In genomic region chrX:150503898-150504219, GRCh38 we compare ENCODE assay signal across 18 cellular contexts.
DNase-seq lines count a peak whose midpoint lies in the region; ATAC-seq, FAIRE-seq and TF ChIP-seq lines count a peak whose summit lies in the region.
"Had no signal": no experiment of that assay in that cellular context is flagged by ENCODE, and none has a peak within 500 bp of the region (broad histone marks: within the 10 kb centered on the region; RNA-seq: fewer than 3 reads in every experiment).

No MANE protein-coding gene starts in this region.

- no peak for TF ChIP-seq RAD21 in IMR-90 (IDR thresholded peaks at IDR 0.05; ENCODE audit: low read length)

- dilution Hi-C loops in IMR-90 (cut with HindIII; ENCODE audit: low sequenced_read_pairs, unreplicated experiment): no loop called here

- H3K27ac ChIP-seq in IMR-90 (ENCODE audit: insufficient read depth, low read length) (no peak overlapping the region), dorsolateral prefrontal cortex (peak overlapping the region in 43 of 59 donors; percentile 1 to 75 (median 61)), pancreas (peak overlapping the region in 3 of 4 donors; percentile 28 to 58 (median 48))
- H3K27ac ChIP-seq: cardiac muscle cell, parathyroid adenoma had no signal

- H4K91ac ChIP-seq in IMR-90 (ENCODE audit: insufficient read depth, low read depth, low read length): no peak overlapping the region

- no peak overlapping the region for H4K8ac ChIP-seq in IMR-90 (ENCODE audit: low read depth in 2 of 2, low read length in 2 of 2)

- H4K20me1 ChIP-seq in IMR-90 (ENCODE audit: insufficient read depth, low read length): no peaks in the 10 kb centered on the region; the same call in 1 of the 2 replicates

- no peak overlapping the region for H2BK5ac ChIP-seq in IMR-90 (ENCODE audit: low read depth, low read length, poor library complexity, severe bottlenecking)

- H3K9ac ChIP-seq in IMR-90 (ENCODE audit: low read depth, low read length): no peak overlapping the region
- H3K9ac ChIP-seq: parathyroid adenoma had no signal

- POLR2A ChIA-PET in IMR-90 (lab: Charles Lee; ENCODE audit: unreplicated experiment): no interaction called here

- H3K79me1 ChIP-seq in IMR-90 (ENCODE audit: low read depth in 1 of 2, low read length in 2 of 2): peaks cover 0 to 4% of the 10 kb centered on the region in 2 experiments; a peak in 2 of 4 replicates

- no peak overlapping the region for H3K18ac ChIP-seq in IMR-90 (ENCODE audit: low read depth, low read length)

- H3K23ac ChIP-seq in IMR-90 (ENCODE audit: low read depth, low read length): no peak overlapping the region

- 0 out of 2 replicates have a peak, but pooled peaks cover 3% of the 10 kb centered on the region for H3K9me1 ChIP-seq in IMR-90 (ENCODE audit: insufficient read depth, low read length)

- no CpG with 5 or more reads among the region's 5 CpGs for WGBS in IMR-90 (ENCODE audit: extremely low coverage in 2 of 2, insufficient read length in 1 of 2), 2 experiments
- 38 to 42% methylated on average over 5 of the region's 5 CpGs for WGBS in pancreas, 2 donors

- BruUV-seq in IMR-90 (replicated peaks; lab: Mats Ljungman, UMichigan): no TSS peak

- H3K27me3 ChIP-seq in IMR-90 (ENCODE audit: control insufficient read depth, insufficient read depth, low read length): no peaks in the 10 kb centered on the region; the same call in 1 of the 2 replicates
- peaks cover 0 to 86% (median 17%) of the 10 kb centered on the region in 45 donors for H3K27me3 ChIP-seq in dorsolateral prefrontal cortex
- no peaks in the 10 kb centered on the region for H3K27me3 ChIP-seq in pancreas
- H3K27me3 ChIP-seq: cardiac muscle cell had no signal

- no peak overlapping the region for H2BK120ac ChIP-seq in IMR-90 (ENCODE audit: low read depth, low read length)

- intact Hi-C loops in IMR-90 (cut with micrococcal nuclease) (no loop called here), dorsolateral prefrontal cortex (cut with DNase I) (loop anchor here in 1 of 2 donors (5.0 to 10.0 kb wide), 2 partner anchors 209 to 542 kb away; no protein-coding TSS in a partner anchor), pancreas (cut with DNase I) (no loop called here)

- no peaks in the 10 kb centered on the region for H3K9me3 ChIP-seq in IMR-90 (ENCODE audit: control insufficient read depth, insufficient read depth, low read length)
- H3K9me3 ChIP-seq in pancreas: no peaks in the 10 kb centered on the region

- DNase-seq in EL: peak; percentile 16
- DNase-seq in IMR-90: no peak
- no peak for DNase-seq in dorsolateral prefrontal cortex
- DNase-seq in pancreas: peak in 5 of 6 donors; percentile 49 to 72 (median 61)
- DNase-seq in NCI-H1436 (lab: John Stamatoyannopoulos, UW): no peak
- DNase-seq: activated CD8-positive, alpha-beta memory T cell treated with anti-CD3 and anti-CD28 coated beads, Interleukin-2, amount 50 U/mL, for 4 hours; activated naive CD4-positive, alpha-beta T cell treated with Interleukin-2 at 50 U/mL for 16 hours; CD4-positive, CD25-positive, alpha-beta regulatory T cell; GF-D8; NCI-H1930; Right ventricle myocardium superior; stimulated activated naive CD4-positive, alpha-beta T cell treated with Interleukin-2 at 50 U/mL for 16 hours had no signal

- H2AK5ac ChIP-seq in IMR-90 (ENCODE audit: low read depth, low read length): no peak overlapping the region

- no peak overlapping the region for H3K56ac ChIP-seq in IMR-90 (ENCODE audit: extremely low read depth, insufficient read depth, low read length)

- H2BK20ac ChIP-seq in IMR-90 (ENCODE audit: low read depth, low read length): no peak overlapping the region

- ATAC-seq in IMR-90 (ENCODE audit: low read depth) (no peak), pancreas (peak; percentile 34 to 63 (median 52)), GM19463 (IDR thresholded peaks at IDR 0.05; ENCODE audit: unreplicated experiment) (no peak), HG03469 (IDR thresholded peaks at IDR 0.05; ENCODE audit: unreplicated experiment) (no peak)

- H3K4me1 ChIP-seq in IMR-90 (ENCODE audit: control insufficient read depth, insufficient read depth, low read length) (peaks cover 6% of the 10 kb centered on the region), pancreas (peaks cover 6 to 9% (median 9%) of the 10 kb centered on the region in 3 donors)
- H3K4me1 ChIP-seq: parathyroid adenoma had no signal

- H3K14ac ChIP-seq in IMR-90 (replicated peaks; ENCODE audit: low read depth, low read length): no peak overlapping the region

- H4K5ac ChIP-seq in IMR-90 (ENCODE audit: low read depth, low read length): no peak overlapping the region

- TF ChIP-seq CTCF in IMR-90 (conservative IDR thresholded peaks at IDR 0.05; ENCODE audit: low read depth, low read length) (no peak), dorsolateral prefrontal cortex (IDR thresholded peaks at IDR 0.05 in 54 of 56, conservative IDR thresholded peaks at IDR 0.05 in 2 of 56; ENCODE audit: low read depth in 1 of 56, partially characterized antibody in 56 of 56) (no peak), pancreas (IDR thresholded peaks at IDR 0.05) (peak in 2 of 4 donors; percentile 10 to 18)

- CTCF ChIA-PET in IMR-90 (lab: Yijun Ruan, JAX): no interaction called here

- H2AFZ ChIP-seq in IMR-90 (replicated peaks; ENCODE audit: low read length, poor library complexity): peak overlapping the region; percentile 27
- H2AFZ ChIP-seq: parathyroid adenoma had no signal

- no peak overlapping the region for H2AK9ac ChIP-seq in IMR-90 (replicated peaks; ENCODE audit: low read depth, low read length, poor library complexity)

- no peak overlapping the region for H3K4ac ChIP-seq in IMR-90 (ENCODE audit: low read depth, low read length)

- no peak overlapping the region for H3K4me3 ChIP-seq in IMR-90 (ENCODE audit: insufficient read depth, low read depth, low read length)
- H3K4me3 ChIP-seq in dorsolateral prefrontal cortex: no peak overlapping the region
- peak overlapping the region in 1 of 4 donors; percentile 9 for H3K4me3 ChIP-seq in pancreas
- H3K4me3 ChIP-seq: cardiac muscle cell had no signal

- no peak overlapping the region for H3K4me2 ChIP-seq in IMR-90 (ENCODE audit: low read depth, low read length)

- H3K36me3 ChIP-seq in IMR-90 (ENCODE audit: control insufficient read depth, insufficient read depth, low read length): no peaks in the 10 kb centered on the region
- no peaks in the 10 kb centered on the region for H3K36me3 ChIP-seq in pancreas
- H3K36me3 ChIP-seq: cardiac muscle cell had no signal

- FAIRE-seq in pancreas (lab: Jason Lieb, UNC): no peak
- FAIRE-seq: endometrium, GM19239 had no signal

- in situ Hi-C loops in IMR-90 (cut with MboI; ENCODE audit: low sequenced_read_pairs): no loop called here

- no peak overlapping the region for H2BK15ac ChIP-seq in IMR-90 (ENCODE audit: low read depth, low read length)

- TF ChIP-seq POLR2A in IMR-90 (IDR thresholded peaks at IDR 0.05; ENCODE audit: low read depth, low read length): no peak

TF ChIP-seq in IMR-90, 13 proteins besides CTCF, POLR2A, EP300 and RAD21:
- TF ChIP-seq FOS (IDR thresholded peaks at IDR 0.05; ENCODE audit: low read depth, low read length): no peak
- TF ChIP-seq MXI1 (IDR thresholded peaks at IDR 0.05; ENCODE audit: borderline replicate concordance, low read depth, low read length): no peak
- no peak for TF ChIP-seq MAZ (IDR thresholded peaks at IDR 0.05; ENCODE audit: borderline replicate concordance, low read depth, low read length)
- TF ChIP-seq MAFK (IDR thresholded peaks at IDR 0.05; ENCODE audit: low read depth, low read length): no peak
- TF ChIP-seq RCOR1 (IDR thresholded peaks at IDR 0.05; ENCODE audit: insufficient replicate concordance, low read length): no peak
- no peak for TF ChIP-seq SMC3 (IDR thresholded peaks at IDR 0.05; ENCODE audit: low read depth, low read length)
- TF ChIP-seq BHLHE40 (IDR thresholded peaks at IDR 0.05; ENCODE audit: low read depth, low read length): no peak

Comparison
In these comparisons a context has a peak if more than half of its experiments do, and no peak if none do; other contexts are left out.
1. DNase-seq: peak in EL (single experiment) and pancreas (5 of 6); none in IMR-90 (single experiment), dorsolateral prefrontal cortex (0 of 10) and NCI-H1436 (single experiment).
2. ATAC-seq: peak in pancreas (4 of 4); none in IMR-90 (single experiment), GM19463 (single experiment) and HG03469 (single experiment).